ENCODE assay signal across 18 cellular contexts in genomic region chr4:2489081-2489805, GRCh38. TPM values are rescaled to one million over a fixed set of nuclear protein-coding genes. Genes with fewer than 3 reads are reported as not detected.
DNase-seq lines count a peak whose midpoint lies in the region; ATAC-seq and TF ChIP-seq lines count a peak whose summit lies in the region.
"Had no signal": no experiment of that assay in that cellular context is flagged by ENCODE, and none has a peak within 500 bp of the region (broad histone marks: within the 10 kb centered on the region; RNA-seq: fewer than 3 reads in every experiment).

No MANE protein-coding gene starts in this region.

- H3K27ac ChIP-seq in SK-N-MC (peak overlapping the region; percentile 72), epithelial cell of prostate (peak overlapping the region; percentile 96), spleen (peak overlapping the region in 5 of 8 donors; percentile 15 to 69 (median 40)), caudate nucleus (ENCODE audit: low read depth, low read length) (no peak overlapping the region)
- H3K27ac ChIP-seq: VCaP had no signal

- H3K4me3 ChIP-seq in SK-N-MC (no peak overlapping the region), spleen (no peak overlapping the region)
- H3K4me3 ChIP-seq: coronary artery, MG63 had no signal

- H3K9ac ChIP-seq in SK-N-MC (ENCODE audit: insufficient read length), result no peak overlapping the region

- WGBS in spleen, 5 donors, result 89 to 93% (median 92%) methylated on average over 20 of the region's 20 CpGs

- H3K9me3 Mint-ChIP-seq in activated T-cell treated with anti-CD3 and anti-CD28 coated beads, Interleukin-2, amount 50 U/mL, for 72 hours, result peaks cover 0 to 1% of the 10 kb centered on the region in 2 donors
- H3K9me3 Mint-ChIP-seq: CD4-positive, alpha-beta T cell; naive thymus-derived CD8-positive, alpha-beta T cell; T-cell had no signal

- H3K27ac Mint-ChIP-seq in activated T-cell treated with anti-CD3 and anti-CD28 coated beads, Interleukin-2, amount 50 U/mL, for 72 hours, result peak overlapping the region; percentile 98

- no peak for TF ChIP-seq POLR2A in spleen (IDR thresholded peaks at IDR 0.05)

- H3K36me3 Mint-ChIP-seq in activated T-cell treated with anti-CD3 and anti-CD28 coated beads, Interleukin-2, amount 50 U/mL, for 72 hours (ENCODE audit: insufficient read depth in 2 of 2), result peaks cover 12 to 25% of the 10 kb centered on the region in 2 donors

- H3K36me3 ChIP-seq in SK-N-MC (ENCODE audit: insufficient read depth, low read length) (peaks cover 62% of the 10 kb centered on the region), spleen (peaks cover 9 to 56% (median 32%) of the 10 kb centered on the region in 6 donors)

- no peak for ATAC-seq in activated T-cell treated with anti-CD3 and anti-CD28 coated beads, Interleukin-2, amount 50 U/mL, for 72 hours (replicated peaks in 1 of 2)
- no peak for ATAC-seq in HG03139 (IDR thresholded peaks at IDR 0.05; ENCODE audit: unreplicated experiment)
- ATAC-seq: naive thymus-derived CD8-positive, alpha-beta T cell; T-cell had no signal

- H3K4me3 Mint-ChIP-seq in activated T-cell treated with anti-CD3 and anti-CD28 coated beads, Interleukin-2, amount 50 U/mL, for 72 hours, result peak overlapping the region in 1 of 2 donors; percentile 39
- H3K4me3 Mint-ChIP-seq: CD4-positive, alpha-beta T cell; T-cell had no signal

- H3K27me3 Mint-ChIP-seq in activated T-cell treated with anti-CD3 and anti-CD28 coated beads, Interleukin-2, amount 50 U/mL, for 72 hours (ENCODE audit: low read depth), result no peaks in the 10 kb centered on the region
- H3K27me3 Mint-ChIP-seq: CD4-positive, alpha-beta T cell; naive thymus-derived CD8-positive, alpha-beta T cell; T-cell had no signal

- DNase-seq in activated T-cell treated with anti-CD3 and anti-CD28 coated beads, Interleukin-2, amount 50 U/mL, for 72 hours, result no peak
- no peak for DNase-seq in activated T-cell treated with anti-CD3 and anti-CD28 coated beads, Interleukin-2, amount 50 U/mL, for 48 hours
- DNase-seq in SK-N-MC (ENCODE audit: low read depth, low spot score) (no peak), epithelial cell of prostate (ENCODE audit: low read depth, low spot score) (no peak), spleen (no peak), caudate nucleus (lab: John Stamatoyannopoulos, UW) (no peak), mucosa of gallbladder (ENCODE audit: low spot score) (no peak)
- DNase-seq: activated CD8-positive, alpha-beta memory T cell treated with anti-CD3 and anti-CD28 coated beads for 24 hours; CD4-positive, alpha-beta T cell; MG63; NCI-H2227 treated with DMSO at 0.1 percent for 48 hours; RPMI8226; stimulated activated naive CD4-positive, alpha-beta T cell; T-cell had no signal

- H3K9me3 ChIP-seq in SK-N-MC (ENCODE audit: low read depth, low read length) (no peaks in the 10 kb centered on the region), spleen (no peaks in the 10 kb centered on the region)
- H3K9me3 ChIP-seq: MG63 had no signal

- H3K27me3 ChIP-seq in spleen (replicated peaks in 1 of 7), result no peaks in the 10 kb centered on the region
- H3K27me3 ChIP-seq: MG63 had no signal

- peaks cover 38 to 87% (median 72%) of the 10 kb centered on the region in 6 donors for H3K4me1 ChIP-seq in spleen

- intact Hi-C loops in spleen (cut with DNase I; ENCODE audit: low total_unique reads), result no loop called here

- peaks cover 60% of the 10 kb centered on the region for H3K4me1 Mint-ChIP-seq in activated T-cell treated with anti-CD3 and anti-CD28 coated beads, Interleukin-2, amount 50 U/mL, for 72 hours (ENCODE audit: low read depth)

- no peak for TF ChIP-seq CTCF in spleen (IDR thresholded peaks at IDR 0.05 in 8 of 11, conservative IDR thresholded peaks at IDR 0.05 in 3 of 11)

RNA-seq across cellular contexts. Expression of gene RNF4, which starts 20.3 kb away (rescaled TPM):
- total RNA-seq in activated T-cell treated with anti-CD3 and anti-CD28 coated beads, Interleukin-2, amount 50 U/mL, for 72 hours, result 10 to 100 TPM; 86.3 to 97.0 TPM
- total RNA-seq in spleen (10 to 100 TPM; 57.4 to 82.5 (median 66.4) TPM), mucosa of gallbladder (52.3 TPM)
- 10 to 100 TPM; 22.0 to 35.4 (median 24.0) TPM for polyA plus RNA-seq in spleen

RNA-seq across cellular contexts. Expression of gene FAM193A, which starts 47.2 kb away (rescaled TPM):
- 10 to 100 TPM; 36.2 to 36.5 TPM for total RNA-seq in activated T-cell treated with anti-CD3 and anti-CD28 coated beads, Interleukin-2, amount 50 U/mL, for 72 hours
- total RNA-seq in spleen (10 to 100 TPM; 31.1 to 37.7 (median 32.0) TPM), mucosa of gallbladder (31.4 TPM)
- polyA plus RNA-seq in spleen, result 10 to 100 TPM in 1 of 3 donors, 1 to 10 TPM in 2; 6.2 to 11.6 (median 7.0) TPM
